ENCODE assay signal across 9 cellular contexts in genomic region chr15:74788716-74789151, GRCh38. TPM values are rescaled to one million over a fixed set of nuclear protein-coding genes. Genes with fewer than 3 reads are reported as not detected.
DNase-seq lines count a peak whose midpoint lies in the region; ATAC-seq and TF ChIP-seq lines count a peak whose summit lies in the region.
"Had no signal": no experiment of that assay in that cellular context is flagged by ENCODE, and none has a peak within 500 bp of the region (broad histone marks: within the 10 kb centered on the region; RNA-seq: fewer than 3 reads in every experiment).

No MANE protein-coding gene starts in this region.

- H3K27ac ChIP-seq in fibroblast of lung (ENCODE audit: insufficient read depth, low read length) = peak overlapping the region; percentile 45
- H3K27ac ChIP-seq in vagina = peak overlapping the region; percentile 76

- no peak overlapping the region for H3K4me2 ChIP-seq in fibroblast of lung (ENCODE audit: extremely low read depth, insufficient read depth, low read length)

- H3K4me1 ChIP-seq in fibroblast of lung (ENCODE audit: control insufficient read depth, extremely low read depth, insufficient read depth, low read length) (peaks cover 69% of the 10 kb centered on the region), vagina (peaks cover 100% of the 10 kb centered on the region)

- ATAC-seq in HG02610 (IDR thresholded peaks at IDR 0.05; ENCODE audit: unreplicated experiment) = peak; percentile 38

- TF ChIP-seq POLR2A in GM18526 (IDR thresholded peaks at IDR 0.05; ENCODE audit: extremely low read depth, insufficient read length) (peak; percentile 82), vagina (IDR thresholded peaks at IDR 0.05) (no peak)

- H3K9ac ChIP-seq in fibroblast of lung (ENCODE audit: insufficient read depth, low read length) = no peak overlapping the region

- H3K27me3 ChIP-seq in fibroblast of lung (ENCODE audit: control insufficient read depth, insufficient read depth, low read length) (no peaks in the 10 kb centered on the region), vagina (no peaks in the 10 kb centered on the region)

- intact Hi-C loops in vagina (cut with DNase I) = loop anchor here (10.0 kb wide), 1 partner anchor 414 kb away; no protein-coding TSS in a partner anchor

- H4K20me1 ChIP-seq in fibroblast of lung (ENCODE audit: control insufficient read depth, extremely low read depth, insufficient read depth, low read length) = no peaks in the 10 kb centered on the region

- H2AFZ ChIP-seq in fibroblast of lung (ENCODE audit: low read length) = no peak overlapping the region

- H3K79me2 ChIP-seq in fibroblast of lung (ENCODE audit: control insufficient read depth, insufficient read depth, low read length) = peaks cover 83% of the 10 kb centered on the region

- H3K36me3 ChIP-seq in fibroblast of lung (ENCODE audit: control insufficient read depth, insufficient read depth, low read length) = no peaks in the 10 kb centered on the region
- no peaks in the 10 kb centered on the region for H3K36me3 ChIP-seq in vagina

- no peak overlapping the region for H3K4me3 ChIP-seq in fibroblast of lung (replicated peaks in 1 of 4; ENCODE audit: control extremely low read depth in 1 of 4, insufficient read depth in 1 of 4, low read depth in 3 of 4, low read length in 4 of 4)
- H3K4me3 ChIP-seq in vagina = no peak overlapping the region

- H3K9me3 ChIP-seq in fibroblast of lung (ENCODE audit: control insufficient read depth, insufficient read depth, low read depth, low read length) (no peaks in the 10 kb centered on the region), vagina (no peaks in the 10 kb centered on the region)

- TF ChIP-seq CTCF in fibroblast of lung (conservative IDR thresholded peaks at IDR 0.05 in 1 of 2, IDR thresholded peaks at IDR 0.05 in 1 of 2; ENCODE audit: low read depth in 1 of 2, low read length in 2 of 2) (no peak), vagina (IDR thresholded peaks at IDR 0.05) (no peak)

- peak in 3 of 5 experiments; percentile 54 to 91 (median 73) for DNase-seq in T-helper 2 cell
- no peak for DNase-seq in fibroblast of lung (ENCODE audit: low read depth in 2 of 2)
- DNase-seq in vagina (ENCODE audit: extremely low spot score in 2 of 2) = no peak
- DNase-seq in NCI-H524 treated with DMSO at 0.1 percent for 48 hours (lab: John Stamatoyannopoulos, UW) = no peak
- no peak for DNase-seq in NCI-H1105 treated with DMSO at 0.1 percent for 48 hours (lab: John Stamatoyannopoulos, UW)
- DNase-seq in D341Med (ENCODE audit: low spot score) = no peak

RNA-seq across cellular contexts. Expression of gene CSK, which starts 6.9 kb away (rescaled TPM):
- total RNA-seq in fibroblast of lung = 16.2 and 22.0 TPM in 2 replicates
- 21.5 and 28.2 TPM in 2 replicates for polyA plus RNA-seq in fibroblast of lung
- polyA plus RNA-seq in fibroblast of lung (2012) = 38.7 and 47.7 TPM in 2 replicates
- 61.0 and 91.1 TPM in 2 replicates for polyA minus RNA-seq in fibroblast of lung (ENCODE audit: low replicate concordance)
- total RNA-seq in vagina = 26.3 TPM

RNA-seq across cellular contexts. Expression of gene LMAN1L, which starts 23.9 kb away (rescaled TPM):
- not detected in 2 replicates for total RNA-seq in fibroblast of lung
- not detected in 2 replicates for polyA plus RNA-seq in fibroblast of lung
- not detected in 2 replicates for polyA plus RNA-seq in fibroblast of lung (2012)
- polyA minus RNA-seq in fibroblast of lung (ENCODE audit: low replicate concordance) = not detected in 2 replicates
- total RNA-seq in vagina = not detected
- total RNA-seq: RPMI7951 had no signal

RNA-seq across cellular contexts. Expression of gene CPLX3, which starts 37.7 kb away (rescaled TPM):
- total RNA-seq in fibroblast of lung (not detected in 2 replicates), vagina (not detected)
- polyA plus RNA-seq in fibroblast of lung = not detected in 2 replicates
- polyA plus RNA-seq in fibroblast of lung (2012) = not detected in 2 replicates
- polyA minus RNA-seq in fibroblast of lung (ENCODE audit: low replicate concordance) = not detected in 2 replicates
- total RNA-seq: RPMI7951 had no signal

RNA-seq across cellular contexts. Expression of gene CYP1A2, which starts 40.1 kb away (rescaled TPM):
- not detected in 2 replicates for total RNA-seq in fibroblast of lung
- polyA plus RNA-seq in fibroblast of lung = not detected in 2 replicates
- polyA plus RNA-seq in fibroblast of lung (2012) = not detected in 2 replicates
- not detected in 2 replicates for polyA minus RNA-seq in fibroblast of lung (ENCODE audit: low replicate concordance)
- not detected for total RNA-seq in vagina
- total RNA-seq: RPMI7951 had no signal

RNA-seq across cellular contexts. Expression of gene ULK3, which starts 54.2 kb away (rescaled TPM):
- total RNA-seq in fibroblast of lung (8.8 and 11.8 TPM in 2 replicates), vagina (75.9 TPM)
- polyA plus RNA-seq in fibroblast of lung = 11.4 and 14.6 TPM in 2 replicates
- 8.5 and 24.2 TPM in 2 replicates for polyA plus RNA-seq in fibroblast of lung (2012)
- polyA minus RNA-seq in fibroblast of lung (ENCODE audit: low replicate concordance) = 16.7 and 51.2 TPM in 2 replicates

Comparison
In these comparisons a context has a peak if more than half of its experiments do, and no peak if none do; other contexts are left out.
1. DNase-seq: peak in T-helper 2 cell (3 of 5); none in fibroblast of lung (0 of 2), vagina (0 of 2), NCI-H524 treated with DMSO at 0.1 percent for 48 hours (single experiment), NCI-H1105 treated with DMSO at 0.1 percent for 48 hours (single experiment) and D341Med (single experiment).